26 cellular contexts compared by ENCODE assay signal in genomic region chr7:154946166-154946565, GRCh38.
"Had no signal": no experiment of that assay in that cellular context is flagged by ENCODE, and none has a peak within 500 bp of the region (broad histone marks: within the 10 kb centered on the region; RNA-seq: fewer than 3 reads in every experiment).

No MANE protein-coding gene starts in this region.

- H3K4me3 ChIP-seq: colonic mucosa, coronary artery, dorsolateral prefrontal cortex, esophagus muscularis mucosa, esophagus squamous epithelium, gastrocnemius medialis, gastroesophageal sphincter, heart left ventricle, heart right ventricle had no signal

- DNase-seq: colonic mucosa; cortex of kidney; dorsolateral prefrontal cortex; effector CD4-positive, alpha-beta T cell; effector CD8-positive, alpha-beta T cell; effector memory CD4-positive, alpha-beta T cell; effector memory CD8-positive, alpha-beta T cell; endodermal cell; erythroblast; esophagus squamous epithelium; foreskin fibroblast; foreskin keratinocyte; foreskin melanocyte; gastrocnemius medialis; glutamatergic neuron; head of caudate nucleus; heart left ventricle; heart right ventricle had no signal

- H3K27ac ChIP-seq: colonic mucosa, coronary artery, dorsolateral prefrontal cortex, epithelial cell of prostate, esophagus muscularis mucosa, esophagus squamous epithelium, foreskin keratinocyte, gastrocnemius medialis, gastroesophageal sphincter, heart left ventricle, heart right ventricle had no signal

- H3K9me3 Mint-ChIP-seq: dendritic cell treated with granulocyte-macrophage colony-stimulating factor and Interleukin-4, amounts not matched to agents 40 ng/mL and 50 ng/mL, for 4 days; effector memory CD8-positive, alpha-beta T cell had no signal

- H3K27ac Mint-ChIP-seq: dendritic cell treated with granulocyte-macrophage colony-stimulating factor and Interleukin-4, amounts not matched to agents 40 ng/mL and 50 ng/mL, for 4 days; effector memory CD8-positive, alpha-beta T cell; endodermal cell had no signal

- H3K9me3 ChIP-seq: colonic mucosa, esophagus muscularis mucosa, esophagus squamous epithelium, gastrocnemius medialis, gastroesophageal sphincter, heart left ventricle, heart right ventricle had no signal

- H3K4me3 Mint-ChIP-seq: dendritic cell treated with granulocyte-macrophage colony-stimulating factor and Interleukin-4, amounts not matched to agents 40 ng/mL and 50 ng/mL, for 4 days; effector memory CD8-positive, alpha-beta T cell; endodermal cell had no signal

- H3K4me1 Mint-ChIP-seq: endodermal cell had no signal

- H3K27me3 Mint-ChIP-seq: dendritic cell treated with granulocyte-macrophage colony-stimulating factor and Interleukin-4, amounts not matched to agents 40 ng/mL and 50 ng/mL, for 4 days; effector memory CD8-positive, alpha-beta T cell had no signal

- H3K27me3 ChIP-seq: colonic mucosa, dorsolateral prefrontal cortex, esophagus muscularis mucosa, esophagus squamous epithelium, foreskin keratinocyte, gastrocnemius medialis, gastroesophageal sphincter, heart left ventricle, heart right ventricle had no signal

- FAIRE-seq: colon, endometrium, frontal cortex had no signal

- H3K4me1 ChIP-seq: colonic mucosa, esophagus muscularis mucosa, esophagus squamous epithelium, foreskin keratinocyte, gastrocnemius medialis, heart left ventricle, heart right ventricle had no signal
